7 cellular contexts compared by ENCODE assay signal in genomic region chr22:30754971-30755759, GRCh38.
A peak's percentile ranks its signal among the peaks of the same experiment; 100 is the strongest.
DNase-seq lines count a peak whose midpoint lies in the region; ATAC-seq, FAIRE-seq and TF ChIP-seq lines count a peak whose summit lies in the region.

No MANE protein-coding gene starts in this region.

- peak; percentile 95 for ATAC-seq in K562
- ATAC-seq in GM19455 (IDR thresholded peaks at IDR 0.05; ENCODE audit: unreplicated experiment) = no peak

- H3K9ac ChIP-seq in K562 (ENCODE audit: insufficient read depth in 1 of 2, low read depth in 2 of 2, low read length in 2 of 2) = no peak overlapping the region

- in situ Hi-C loops in K562 (cut with MboI) = loop anchor here (5.0 to 10.0 kb wide), 2 partner anchors 123 to 360 kb away; partner anchors contain the start of gene SEC14L2

- TF ChIP-seq CTCF in K562 (IDR thresholded peaks at IDR 0.05 in 2 of 3, conservative IDR thresholded peaks at IDR 0.05 in 1 of 3; ENCODE audit: insufficient read depth in 2 of 3, low read depth in 1 of 3, low read length in 3 of 3) = peak; percentile 66 to 81 (median 76)

- CTCF ChIA-PET in K562 (lab: Yijun Ruan, JAX; ENCODE audit: low intra/inter-chr PET ratio) = interaction anchor here (0.5 to 2.6 kb wide), 6 partner anchors 100 to 499 kb away, joined by 3 to 34 read pairs (median 3); partner anchors contain the start of gene SLC35E4

- peak; percentile 74 for FAIRE-seq in K562 (lab: Jason Lieb, UNC)

- intact Hi-C loops in K562 (cut with micrococcal nuclease) = loop anchor here (1.0 to 10.0 kb wide), 3 partner anchors 90 to 363 kb away; partner anchors contain the start of genes DUSP18 and SLC35E4

- no peak overlapping the region for H3K4me2 ChIP-seq in K562 (ENCODE audit: insufficient read depth, low read length)

- TF ChIP-seq POLR2A in K562 (conservative IDR thresholded peaks at IDR 0.05) = no peak

- H3K79me2 ChIP-seq in K562 (ENCODE audit: control insufficient read depth, insufficient read depth, low read length) = no peaks in the 10 kb centered on the region

- H3K4me3 ChIP-seq in K562 = no peak overlapping the region

- DNase-seq in GM04503 (ENCODE audit: low read depth) (peak; percentile 22), M059J (ENCODE audit: low read depth) (peak; percentile 67), SW480 (ENCODE audit: low spot score) (peak; percentile 69), K562 (ENCODE audit: extremely low read depth in 1 of 4, low spot score in 3 of 4) (peak; percentile 54 to 78 (median 62)), iPS-NIHi11 (ENCODE audit: low spot score) (peak; percentile 86)
- peak; percentile 13 to 37 for DNase-seq in stimulated activated CD4-positive, alpha-beta T cell treated with anti-CD3 and anti-CD28 coated beads, Interleukin-12 subunit alpha, Interleukin-12 subunit beta, amount 100 ng/mL, for 24 hours (ENCODE audit: low read depth in 2 of 2)

- POLR2A ChIA-PET in K562 (lab: Yijun Ruan, JAX) = interaction anchor here (0.7 to 2.5 kb wide), 4 partner anchors 22 to 271 kb away, joined by 3 to 13 read pairs (median 4); partner anchors contain the start of gene SLC35E4

- H4K20me1 ChIP-seq in K562 (replicated peaks; ENCODE audit: control insufficient read depth, insufficient read depth, low read length) = no peaks in the 10 kb centered on the region

- no peaks in the 10 kb centered on the region for H3K9me1 ChIP-seq in K562 (ENCODE audit: control insufficient read depth, insufficient read depth, low read length)

- 15% methylated on average over 7 of the region's 8 CpGs for WGBS in K562 (ENCODE audit: insufficient coverage, low coverage, missing lambda C conversion rate)

- TF ChIP-seq EP300 in K562 (IDR thresholded peaks at IDR 0.05; ENCODE audit: low read length) = no peak

- H3K36me3 ChIP-seq in K562 (ENCODE audit: control insufficient read depth, insufficient read depth, low read length) = no peaks in the 10 kb centered on the region

- H2AFZ ChIP-seq in K562 (ENCODE audit: low read depth, low read length) = no peak overlapping the region

- H3K4me1 ChIP-seq in K562 (replicated peaks in 1 of 2; ENCODE audit: control insufficient read depth in 2 of 2, insufficient read depth in 2 of 2, low read length in 2 of 2) = no peaks in the 10 kb centered on the region; a peak in 1 of 5 replicates

- H3K9me3 ChIP-seq in K562 (replicated peaks; ENCODE audit: control insufficient read depth, insufficient read depth, low read depth, low read length) = no peaks in the 10 kb centered on the region

- TF ChIP-seq RAD21 in K562 (CRISPR knock-in tag; conservative IDR thresholded peaks at IDR 0.05 in 1 of 2, IDR thresholded peaks at IDR 0.05 in 1 of 2) = peak; percentile 82 to 92

- no peak overlapping the region for H3K27ac ChIP-seq in K562 (ENCODE audit: extremely low read depth, low read depth, low read length)

- BruUV-seq in K562 (replicated peaks; lab: Mats Ljungman, UMichigan) = no TSS peak

- no peaks in the 10 kb centered on the region; a peak in 1 of 5 replicates for H3K27me3 ChIP-seq in K562 (ENCODE audit: control insufficient read depth in 2 of 2, insufficient read depth in 2 of 2, low read length in 2 of 2)

TF ChIP-seq in K562, 482 proteins besides CTCF, POLR2A, EP300 and RAD21:
- TF ChIP-seq SMC3 (conservative IDR thresholded peaks at IDR 0.05; ENCODE audit: insufficient read depth, low read depth, low read length) = peak; percentile 86
- no peak for TF ChIP-seq CAMTA2 (CRISPR knock-in tag; conservative IDR thresholded peaks at IDR 0.05)
- TF ChIP-seq MED1 (CRISPR knock-in tag; IDR thresholded peaks at IDR 0.05; ENCODE audit: borderline replicate concordance) = no peak
- TF ChIP-seq L3MBTL2 (IDR thresholded peaks at IDR 0.05) = no peak
- TF ChIP-seq ZBTB17 (CRISPR knock-in tag; IDR thresholded peaks at IDR 0.05) = no peak
- TF ChIP-seq ERF (CRISPR knock-in tag; IDR thresholded peaks at IDR 0.05) = no peak
- no peak for TF ChIP-seq GABPB1 (CRISPR knock-in tag; IDR thresholded peaks at IDR 0.05)
- TF ChIP-seq ZNF780A (CRISPR knock-in tag; IDR thresholded peaks at IDR 0.05) = no peak
- TF ChIP-seq, protein P1, sequence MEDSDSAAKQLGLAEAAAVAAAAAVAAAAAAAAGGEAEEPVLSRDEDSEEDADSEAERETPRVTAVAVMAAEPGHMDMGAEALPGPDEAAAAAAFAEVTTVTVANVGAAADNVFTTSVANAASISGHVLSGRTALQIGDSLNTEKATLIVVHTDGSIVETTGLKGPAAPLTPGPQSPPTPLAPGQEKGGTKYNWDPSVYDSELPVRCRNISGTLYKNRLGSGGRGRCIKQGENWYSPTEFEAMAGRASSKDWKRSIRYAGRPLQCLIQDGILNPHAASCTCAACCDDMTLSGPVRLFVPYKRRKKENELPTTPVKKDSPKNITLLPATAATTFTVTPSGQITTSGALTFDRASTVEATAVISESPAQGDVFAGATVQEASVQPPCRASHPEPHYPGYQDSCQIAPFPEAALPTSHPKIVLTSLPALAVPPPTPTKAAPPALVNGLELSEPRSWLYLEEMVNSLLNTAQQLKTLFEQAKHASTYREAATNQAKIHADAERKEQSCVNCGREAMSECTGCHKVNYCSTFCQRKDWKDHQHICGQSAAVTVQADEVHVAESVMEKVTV (CRISPR knock-in tag; IDR thresholded peaks at IDR 0.05) = peak; percentile 73
- peak; percentile 81; the same call in 1 of the 2 replicates for TF ChIP-seq STAG1 (CRISPR knock-in tag; IDR thresholded peaks at IDR 0.05; ENCODE audit: borderline replicate concordance)
- TF ChIP-seq, protein P2, sequence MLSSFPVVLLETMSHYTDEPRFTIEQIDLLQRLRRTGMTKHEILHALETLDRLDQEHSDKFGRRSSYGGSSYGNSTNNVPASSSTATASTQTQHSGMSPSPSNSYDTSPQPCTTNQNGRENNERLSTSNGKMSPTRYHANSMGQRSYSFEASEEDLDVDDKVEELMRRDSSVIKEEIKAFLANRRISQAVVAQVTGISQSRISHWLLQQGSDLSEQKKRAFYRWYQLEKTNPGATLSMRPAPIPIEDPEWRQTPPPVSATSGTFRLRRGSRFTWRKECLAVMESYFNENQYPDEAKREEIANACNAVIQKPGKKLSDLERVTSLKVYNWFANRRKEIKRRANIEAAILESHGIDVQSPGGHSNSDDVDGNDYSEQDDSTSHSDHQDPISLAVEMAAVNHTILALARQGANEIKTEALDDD (IDR thresholded peaks at IDR 0.05) = no peak
- no peak for TF ChIP-seq HLTF (IDR thresholded peaks at IDR 0.05)
- no peak for TF ChIP-seq CBFA2T2 (conservative IDR thresholded peaks at IDR 0.05)
- TF ChIP-seq NFYB (IDR thresholded peaks at IDR 0.05; ENCODE audit: extremely low read depth, insufficient read length) = peak; percentile 36
- no peak for TF ChIP-seq DPF2 (IDR thresholded peaks at IDR 0.05)
- peak; percentile 83; the same call in 1 of the 2 replicates for TF ChIP-seq ARID2 (IDR thresholded peaks at IDR 0.05)
- TF ChIP-seq DLX4 (CRISPR knock-in tag; IDR thresholded peaks at IDR 0.05) = no peak
- TF ChIP-seq NFIC (IDR thresholded peaks at IDR 0.05) = no peak
- no peak for TF ChIP-seq RBM15 (IDR thresholded peaks at IDR 0.05; ENCODE audit: insufficient read depth, low read length)
- peak; percentile 69 for TF ChIP-seq CC2D1A (IDR thresholded peaks at IDR 0.05)
- TF ChIP-seq, protein P3, sequence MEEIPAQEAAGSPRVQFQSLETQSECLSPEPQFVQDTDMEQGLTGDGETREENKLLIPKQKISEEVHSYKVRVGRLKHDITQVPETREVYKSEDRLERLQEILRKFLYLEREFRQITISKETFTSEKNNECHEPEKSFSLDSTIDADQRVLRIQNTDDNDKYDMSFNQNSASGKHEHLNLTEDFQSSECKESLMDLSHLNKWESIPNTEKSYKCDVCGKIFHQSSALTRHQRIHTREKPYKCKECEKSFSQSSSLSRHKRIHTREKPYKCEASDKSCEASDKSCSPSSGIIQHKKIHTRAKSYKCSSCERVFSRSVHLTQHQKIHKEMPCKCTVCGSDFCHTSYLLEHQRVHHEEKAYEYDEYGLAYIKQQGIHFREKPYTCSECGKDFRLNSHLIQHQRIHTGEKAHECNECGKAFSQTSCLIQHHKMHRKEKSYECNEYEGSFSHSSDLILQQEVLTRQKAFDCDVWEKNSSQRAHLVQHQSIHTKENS (CRISPR knock-in tag; IDR thresholded peaks at IDR 0.05) = no peak
- no peak for TF ChIP-seq CREM (IDR thresholded peaks at IDR 0.05; ENCODE audit: low read depth)
- no peak for TF ChIP-seq BCL6 (CRISPR knock-in tag; IDR thresholded peaks at IDR 0.05)
- no peak for TF ChIP-seq SIN3A (IDR thresholded peaks at IDR 0.05; ENCODE audit: borderline replicate concordance in 2 of 2, control insufficient read depth in 1 of 2, low read depth in 2 of 2, low read length in 2 of 2)
- TF ChIP-seq TAF9B (IDR thresholded peaks at IDR 0.05; ENCODE audit: partially characterized antibody) = no peak
- TF ChIP-seq TBL1XR1 (IDR thresholded peaks at IDR 0.05; ENCODE audit: low read length in 2 of 2) = no peak

Comparison
In these comparisons a context has a peak if more than half of its experiments do, and no peak if none do; other contexts are left out.
1. DNase-seq: peak in every context shown above with its lines; median percentile 86 in iPS-NIHi11; 69 in SW480; 67 in M059J; 62 in K562; 25 in stimulated activated CD4-positive, alpha-beta T cell treated with anti-CD3 and anti-CD28 coated beads, Interleukin-12 subunit alpha, Interleukin-12 subunit beta, amount 100 ng/mL, for 24 hours; 22 in GM04503.